2 cellular contexts compared by ENCODE assay signal in the genomic region with DNA sequence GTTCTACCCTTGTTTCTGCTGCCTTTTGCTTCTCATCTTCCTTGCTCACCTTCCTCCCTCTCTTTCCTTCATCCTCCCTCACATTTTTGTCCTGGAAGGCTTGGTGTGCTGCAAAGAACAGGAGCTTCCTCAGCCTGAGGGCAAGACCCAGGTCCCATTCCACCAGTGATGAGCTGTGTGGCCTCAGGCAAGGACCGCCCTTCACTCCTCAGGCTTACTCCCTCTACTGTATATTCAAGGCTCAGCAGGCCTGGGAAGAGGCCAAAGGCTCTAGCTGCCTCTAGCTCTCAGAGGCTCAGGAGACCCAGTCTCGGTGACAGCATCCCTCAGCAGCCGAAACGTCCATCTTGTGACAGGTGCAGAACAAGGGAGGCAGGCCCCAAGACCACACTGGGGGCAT.
TF ChIP-seq lines count a peak whose summit lies in the region.

No MANE protein-coding gene starts in this region.

TF ChIP-seq in GM23338, 12 proteins besides CTCF, POLR2A, EP300 and RAD21:
- TF ChIP-seq ZNF331 (CRISPR knock-in tag; IDR thresholded peaks at IDR 0.05; ENCODE audit: low read depth): no peak
- no peak for TF ChIP-seq EZH2phosphoT487 (IDR thresholded peaks at IDR 0.05; ENCODE audit: unreplicated experiment)
- no peak for TF ChIP-seq POLR2AphosphoS5 (IDR thresholded peaks at IDR 0.05; ENCODE audit: low read depth)
- TF ChIP-seq, protein P1, sequence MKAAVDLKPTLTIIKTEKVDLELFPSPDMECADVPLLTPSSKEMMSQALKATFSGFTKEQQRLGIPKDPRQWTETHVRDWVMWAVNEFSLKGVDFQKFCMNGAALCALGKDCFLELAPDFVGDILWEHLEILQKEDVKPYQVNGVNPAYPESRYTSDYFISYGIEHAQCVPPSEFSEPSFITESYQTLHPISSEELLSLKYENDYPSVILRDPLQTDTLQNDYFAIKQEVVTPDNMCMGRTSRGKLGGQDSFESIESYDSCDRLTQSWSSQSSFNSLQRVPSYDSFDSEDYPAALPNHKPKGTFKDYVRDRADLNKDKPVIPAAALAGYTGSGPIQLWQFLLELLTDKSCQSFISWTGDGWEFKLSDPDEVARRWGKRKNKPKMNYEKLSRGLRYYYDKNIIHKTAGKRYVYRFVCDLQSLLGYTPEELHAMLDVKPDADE (IDR thresholded peaks at IDR 0.05): no peak
- TF ChIP-seq, protein P2, sequence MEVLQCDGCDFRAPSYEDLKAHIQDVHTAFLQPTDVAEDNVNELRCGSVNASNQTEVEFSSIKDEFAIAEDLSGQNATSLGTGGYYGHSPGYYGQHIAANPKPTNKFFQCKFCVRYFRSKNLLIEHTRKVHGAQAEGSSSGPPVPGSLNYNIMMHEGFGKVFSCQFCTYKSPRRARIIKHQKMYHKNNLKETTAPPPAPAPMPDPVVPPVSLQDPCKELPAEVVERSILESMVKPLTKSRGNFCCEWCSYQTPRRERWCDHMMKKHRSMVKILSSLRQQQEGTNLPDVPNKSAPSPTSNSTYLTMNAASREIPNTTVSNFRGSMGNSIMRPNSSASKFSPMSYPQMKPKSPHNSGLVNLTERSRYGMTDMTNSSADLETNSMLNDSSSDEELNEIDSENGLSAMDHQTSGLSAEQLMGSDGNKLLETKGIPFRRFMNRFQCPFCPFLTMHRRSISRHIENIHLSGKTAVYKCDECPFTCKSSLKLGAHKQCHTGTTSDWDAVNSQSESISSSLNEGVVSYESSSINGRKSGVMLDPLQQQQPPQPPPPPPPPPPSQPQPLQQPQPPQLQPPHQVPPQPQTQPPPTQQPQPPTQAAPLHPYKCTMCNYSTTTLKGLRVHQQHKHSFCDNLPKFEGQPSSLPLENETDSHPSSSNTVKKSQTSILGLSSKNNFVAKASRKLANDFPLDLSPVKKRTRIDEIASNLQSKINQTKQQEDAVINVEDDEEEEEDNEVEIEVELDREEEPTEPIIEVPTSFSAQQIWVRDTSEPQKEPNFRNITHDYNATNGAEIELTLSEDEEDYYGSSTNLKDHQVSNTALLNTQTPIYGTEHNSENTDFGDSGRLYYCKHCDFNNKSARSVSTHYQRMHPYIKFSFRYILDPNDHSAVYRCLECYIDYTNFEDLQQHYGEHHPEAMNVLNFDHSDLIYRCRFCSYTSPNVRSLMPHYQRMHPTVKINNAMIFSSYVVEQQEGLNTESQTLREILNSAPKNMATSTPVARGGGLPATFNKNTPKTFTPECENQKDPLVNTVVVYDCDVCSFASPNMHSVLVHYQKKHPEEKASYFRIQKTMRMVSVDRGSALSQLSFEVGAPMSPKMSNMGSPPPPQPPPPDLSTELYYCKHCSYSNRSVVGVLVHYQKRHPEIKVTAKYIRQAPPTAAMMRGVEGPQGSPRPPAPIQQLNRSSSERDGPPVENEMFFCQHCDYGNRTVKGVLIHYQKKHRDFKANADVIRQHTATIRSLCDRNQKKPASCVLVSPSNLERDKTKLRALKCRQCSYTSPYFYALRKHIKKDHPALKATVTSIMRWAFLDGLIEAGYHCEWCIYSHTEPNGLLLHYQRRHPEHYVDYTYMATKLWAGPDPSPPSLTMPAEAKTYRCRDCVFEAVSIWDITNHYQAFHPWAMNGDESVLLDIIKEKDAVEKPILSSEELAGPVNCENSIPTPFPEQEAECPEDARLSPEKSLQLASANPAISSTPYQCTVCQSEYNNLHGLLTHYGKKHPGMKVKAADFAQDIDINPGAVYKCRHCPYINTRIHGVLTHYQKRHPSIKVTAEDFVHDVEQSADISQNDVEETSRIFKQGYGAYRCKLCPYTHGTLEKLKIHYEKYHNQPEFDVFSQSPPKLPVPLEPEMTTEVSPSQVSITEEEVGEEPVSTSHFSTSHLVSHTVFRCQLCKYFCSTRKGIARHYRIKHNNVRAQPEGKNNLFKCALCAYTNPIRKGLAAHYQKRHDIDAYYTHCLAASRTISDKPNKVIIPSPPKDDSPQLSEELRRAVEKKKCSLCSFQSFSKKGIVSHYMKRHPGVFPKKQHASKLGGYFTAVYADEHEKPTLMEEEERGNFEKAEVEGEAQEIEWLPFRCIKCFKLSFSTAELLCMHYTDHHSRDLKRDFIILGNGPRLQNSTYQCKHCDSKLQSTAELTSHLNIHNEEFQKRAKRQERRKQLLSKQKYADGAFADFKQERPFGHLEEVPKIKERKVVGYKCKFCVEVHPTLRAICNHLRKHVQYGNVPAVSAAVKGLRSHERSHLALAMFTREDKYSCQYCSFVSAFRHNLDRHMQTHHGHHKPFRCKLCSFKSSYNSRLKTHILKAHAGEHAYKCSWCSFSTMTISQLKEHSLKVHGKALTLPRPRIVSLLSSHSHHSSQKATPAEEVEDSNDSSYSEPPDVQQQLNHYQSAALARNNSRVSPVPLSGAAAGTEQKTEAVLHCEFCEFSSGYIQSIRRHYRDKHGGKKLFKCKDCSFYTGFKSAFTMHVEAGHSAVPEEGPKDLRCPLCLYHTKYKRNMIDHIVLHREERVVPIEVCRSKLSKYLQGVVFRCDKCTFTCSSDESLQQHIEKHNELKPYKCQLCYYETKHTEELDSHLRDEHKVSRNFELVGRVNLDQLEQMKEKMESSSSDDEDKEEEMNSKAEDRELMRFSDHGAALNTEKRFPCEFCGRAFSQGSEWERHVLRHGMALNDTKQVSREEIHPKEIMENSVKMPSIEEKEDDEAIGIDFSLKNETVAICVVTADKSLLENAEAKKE (CRISPR knock-in tag; IDR thresholded peaks at IDR 0.05): no peak
- TF ChIP-seq, protein P3, sequence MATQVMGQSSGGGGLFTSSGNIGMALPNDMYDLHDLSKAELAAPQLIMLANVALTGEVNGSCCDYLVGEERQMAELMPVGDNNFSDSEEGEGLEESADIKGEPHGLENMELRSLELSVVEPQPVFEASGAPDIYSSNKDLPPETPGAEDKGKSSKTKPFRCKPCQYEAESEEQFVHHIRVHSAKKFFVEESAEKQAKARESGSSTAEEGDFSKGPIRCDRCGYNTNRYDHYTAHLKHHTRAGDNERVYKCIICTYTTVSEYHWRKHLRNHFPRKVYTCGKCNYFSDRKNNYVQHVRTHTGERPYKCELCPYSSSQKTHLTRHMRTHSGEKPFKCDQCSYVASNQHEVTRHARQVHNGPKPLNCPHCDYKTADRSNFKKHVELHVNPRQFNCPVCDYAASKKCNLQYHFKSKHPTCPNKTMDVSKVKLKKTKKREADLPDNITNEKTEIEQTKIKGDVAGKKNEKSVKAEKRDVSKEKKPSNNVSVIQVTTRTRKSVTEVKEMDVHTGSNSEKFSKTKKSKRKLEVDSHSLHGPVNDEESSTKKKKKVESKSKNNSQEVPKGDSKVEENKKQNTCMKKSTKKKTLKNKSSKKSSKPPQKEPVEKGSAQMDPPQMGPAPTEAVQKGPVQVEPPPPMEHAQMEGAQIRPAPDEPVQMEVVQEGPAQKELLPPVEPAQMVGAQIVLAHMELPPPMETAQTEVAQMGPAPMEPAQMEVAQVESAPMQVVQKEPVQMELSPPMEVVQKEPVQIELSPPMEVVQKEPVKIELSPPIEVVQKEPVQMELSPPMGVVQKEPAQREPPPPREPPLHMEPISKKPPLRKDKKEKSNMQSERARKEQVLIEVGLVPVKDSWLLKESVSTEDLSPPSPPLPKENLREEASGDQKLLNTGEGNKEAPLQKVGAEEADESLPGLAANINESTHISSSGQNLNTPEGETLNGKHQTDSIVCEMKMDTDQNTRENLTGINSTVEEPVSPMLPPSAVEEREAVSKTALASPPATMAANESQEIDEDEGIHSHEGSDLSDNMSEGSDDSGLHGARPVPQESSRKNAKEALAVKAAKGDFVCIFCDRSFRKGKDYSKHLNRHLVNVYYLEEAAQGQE (IDR thresholded peaks at IDR 0.05; ENCODE audit: unreplicated experiment): no peak
- TF ChIP-seq CREB1 (CRISPR knock-in tag; IDR thresholded peaks at IDR 0.05; ENCODE audit: low read depth): no peak
- TF ChIP-seq STAT1 (IDR thresholded peaks at IDR 0.05; ENCODE audit: unreplicated experiment): no peak

TF ChIP-seq in GM12878, 131 proteins besides CTCF, POLR2A, EP300 and RAD21:
- TF ChIP-seq ZNF217 (IDR thresholded peaks at IDR 0.05) (no peak), STAT3 (IDR thresholded peaks at IDR 0.05; ENCODE audit: low read depth, low read length) (no peak), GABPA (IDR thresholded peaks at IDR 0.05; ENCODE audit: low read depth) (no peak), LARP7 (IDR thresholded peaks at IDR 0.05) (no peak), JUNB (IDR thresholded peaks at IDR 0.05) (no peak), CREB1 (IDR thresholded peaks at IDR 0.05; ENCODE audit: low read depth) (no peak), SUZ12 (IDR thresholded peaks at IDR 0.05; ENCODE audit: unreplicated experiment) (no peak), ZSCAN29 (IDR thresholded peaks at IDR 0.05) (no peak)
- TF ChIP-seq, protein P4, sequence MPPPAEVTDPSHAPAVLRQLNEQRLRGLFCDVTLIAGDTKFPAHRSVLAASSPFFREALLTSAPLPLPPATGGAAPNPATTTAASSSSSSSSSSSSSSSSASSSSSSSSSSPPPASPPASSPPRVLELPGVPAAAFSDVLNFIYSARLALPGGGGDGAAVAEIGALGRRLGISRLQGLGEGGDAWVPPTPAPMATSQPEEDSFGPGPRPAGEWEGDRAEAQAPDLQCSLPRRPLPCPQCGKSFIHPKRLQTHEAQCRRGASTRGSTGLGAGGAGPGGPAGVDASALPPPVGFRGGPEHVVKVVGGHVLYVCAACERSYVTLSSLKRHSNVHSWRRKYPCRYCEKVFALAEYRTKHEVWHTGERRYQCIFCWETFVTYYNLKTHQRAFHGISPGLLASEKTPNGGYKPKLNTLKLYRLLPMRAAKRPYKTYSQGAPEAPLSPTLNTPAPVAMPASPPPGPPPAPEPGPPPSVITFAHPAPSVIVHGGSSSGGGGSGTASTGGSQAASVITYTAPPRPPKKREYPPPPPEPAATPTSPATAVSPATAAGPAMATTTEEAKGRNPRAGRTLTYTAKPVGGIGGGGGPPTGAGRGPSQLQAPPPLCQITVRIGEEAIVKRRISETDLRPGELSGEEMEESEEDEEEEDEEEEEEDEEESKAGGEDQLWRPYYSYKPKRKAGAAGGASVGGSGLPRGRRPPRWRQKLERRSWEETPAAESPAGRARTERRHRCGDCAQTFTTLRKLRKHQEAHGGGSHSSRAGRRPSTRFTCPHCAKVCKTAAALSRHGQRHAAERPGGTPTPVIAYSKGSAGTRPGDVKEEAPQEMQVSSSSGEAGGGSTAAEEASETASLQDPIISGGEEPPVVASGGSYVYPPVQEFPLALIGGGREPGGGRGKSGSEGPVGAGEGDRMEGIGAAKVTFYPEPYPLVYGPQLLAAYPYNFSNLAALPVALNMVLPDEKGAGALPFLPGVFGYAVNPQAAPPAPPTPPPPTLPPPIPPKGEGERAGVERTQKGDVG (CRISPR knock-in tag; IDR thresholded peaks at IDR 0.05): no peak
- TF ChIP-seq, protein P5, sequence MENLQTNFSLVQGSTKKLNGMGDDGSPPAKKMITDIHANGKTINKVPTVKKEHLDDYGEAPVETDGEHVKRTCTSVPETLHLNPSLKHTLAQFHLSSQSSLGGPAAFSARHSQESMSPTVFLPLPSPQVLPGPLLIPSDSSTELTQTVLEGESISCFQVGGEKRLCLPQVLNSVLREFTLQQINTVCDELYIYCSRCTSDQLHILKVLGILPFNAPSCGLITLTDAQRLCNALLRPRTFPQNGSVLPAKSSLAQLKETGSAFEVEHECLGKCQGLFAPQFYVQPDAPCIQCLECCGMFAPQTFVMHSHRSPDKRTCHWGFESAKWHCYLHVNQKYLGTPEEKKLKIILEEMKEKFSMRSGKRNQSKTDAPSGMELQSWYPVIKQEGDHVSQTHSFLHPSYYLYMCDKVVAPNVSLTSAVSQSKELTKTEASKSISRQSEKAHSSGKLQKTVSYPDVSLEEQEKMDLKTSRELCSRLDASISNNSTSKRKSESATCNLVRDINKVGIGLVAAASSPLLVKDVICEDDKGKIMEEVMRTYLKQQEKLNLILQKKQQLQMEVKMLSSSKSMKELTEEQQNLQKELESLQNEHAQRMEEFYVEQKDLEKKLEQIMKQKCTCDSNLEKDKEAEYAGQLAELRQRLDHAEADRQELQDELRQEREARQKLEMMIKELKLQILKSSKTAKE (IDR thresholded peaks at IDR 0.05; ENCODE audit: low read depth, poor library complexity, severe bottlenecking): no peak
